Comparison of ENCODE assay signal across 30 cellular contexts in the genomic region with DNA sequence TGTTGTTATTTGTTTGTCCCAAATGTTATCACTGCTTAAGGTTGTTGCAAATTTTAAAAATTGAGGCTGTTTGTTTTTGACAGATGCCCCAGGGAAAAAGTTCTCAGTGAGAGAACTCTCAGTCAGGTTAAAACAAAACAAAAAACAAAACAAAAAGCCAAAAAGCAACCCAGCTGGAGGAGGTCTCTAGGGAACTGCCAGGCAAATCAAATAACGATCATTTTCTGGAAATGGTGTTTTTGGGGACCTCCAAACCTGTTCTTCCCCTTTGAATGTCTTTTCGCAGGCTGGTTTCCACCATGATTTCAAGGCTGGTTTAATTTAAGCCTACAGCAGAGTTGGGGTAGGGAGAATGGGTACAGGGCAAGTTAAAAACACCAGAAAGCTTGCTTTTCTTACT. TPM values are rescaled to one million over a fixed set of nuclear protein-coding genes. Genes with fewer than 3 reads are reported as not detected.
"Had no signal": no experiment of that assay in that cellular context is flagged by ENCODE, and none has a peak within 500 bp of the region (broad histone marks: within the 10 kb centered on the region; RNA-seq: fewer than 3 reads in every experiment).

No MANE protein-coding gene starts in this region.

- H3K4me3 Mint-ChIP-seq: activated CD4-positive, alpha-beta T cell treated with anti-CD3 and anti-CD28 coated beads for 36 hours; activated CD8-positive, alpha-beta T cell treated with anti-CD3 and anti-CD28 coated beads for 36 hours; activated naive CD4-positive, alpha-beta T cell treated with anti-CD3 and anti-CD28 coated beads, Interleukin-2, amount 10 ng/mL, durations not matched to agents 7 days and 5 days; activated naive CD8-positive, alpha-beta T cell treated with anti-CD3 and anti-CD28 coated beads for 36 hours; activated T-cell treated with anti-CD3 and anti-CD28 coated beads, Interleukin-2, amount 50 U/mL, for 72 hours had no signal

- H3K4me3 ChIP-seq: SK-N-MC had no signal

- ATAC-seq: activated CD4-positive, alpha-beta T cell treated with anti-CD3 and anti-CD28 coated beads for 36 hours; activated CD8-positive, alpha-beta T cell treated with anti-CD3 and anti-CD28 coated beads for 36 hours; activated T-cell treated with anti-CD3 and anti-CD28 coated beads, Interleukin-2, amount 50 U/mL, for 72 hours; PC-3 had no signal

- H3K36me3 Mint-ChIP-seq: activated naive CD4-positive, alpha-beta T cell treated with anti-CD3 and anti-CD28 coated beads, Interleukin-2, amount 10 ng/mL, durations not matched to agents 7 days and 5 days had no signal

- DNase-seq: activated CD4-positive, alpha-beta T cell treated with anti-CD3 and anti-CD28 coated beads for 36 hours; activated CD8-positive, alpha-beta memory T cell treated with anti-CD3 and anti-CD28 coated beads, Interleukin-2, amount 50 U/mL, for 4 hours; activated CD8-positive, alpha-beta T cell treated with anti-CD3 and anti-CD28 coated beads for 36 hours; activated gamma-delta T cell treated with Interleukin-2 at 50 U/mL for 16 hours; activated naive CD4-positive, alpha-beta T cell treated with anti-CD3 and anti-CD28 coated beads, Interleukin-2, amount 10 ng/mL, durations not matched to agents 7 days and 5 days; activated naive CD8-positive, alpha-beta T cell treated with anti-CD3 and anti-CD28 coated beads for 36 hours; activated T-cell treated with anti-CD3 and anti-CD28 coated beads, Interleukin-2, amount 50 U/mL, for 72 hours; anterior cingulate cortex; caudate nucleus; NCI-H1092 treated with DMSO at 0.1 percent for 48 hours; NCI-H1417 treated with DMSO at 0.1 percent for 48 hours; NCI-H1694; NCI-H2029; NCI-H2107; NCI-H2171 treated with DMSO at 0.1 percent for 48 hours; NCI-H345; NCI-H510A; NCI-H526 treated with DMSO at 0.1 percent for 48 hours; NCI-H82; NK-92 treated with Interleukin-12 subunit alpha and Interleukin-12 subunit beta, amount 100 ng/mL, for 24 hours; PC-3; T-helper 1 cell had no signal

- H3K9me3 Mint-ChIP-seq: activated CD8-positive, alpha-beta T cell treated with anti-CD3 and anti-CD28 coated beads for 36 hours; activated naive CD4-positive, alpha-beta T cell treated with anti-CD3 and anti-CD28 coated beads, Interleukin-2, amount 10 ng/mL, durations not matched to agents 7 days and 5 days; activated T-cell treated with anti-CD3 and anti-CD28 coated beads, Interleukin-2, amount 50 U/mL, for 72 hours; activated T-helper 2 cell treated with anti-CD3 and anti-CD28 coated beads, Interferon-gamma antibody, Interleukin-2, Interleukin-4, amounts not matched to agents 10 μg/mL and 5 μg/mL and 100 μg/mL, durations not matched to agents 14 hours and 24 hours and 36 hours had no signal

- H3K27ac ChIP-seq: SK-N-MC, VCaP had no signal

- H3K27ac Mint-ChIP-seq: activated CD4-positive, alpha-beta T cell treated with anti-CD3 and anti-CD28 coated beads for 36 hours; activated CD8-positive, alpha-beta T cell treated with anti-CD3 and anti-CD28 coated beads for 36 hours; activated naive CD4-positive, alpha-beta T cell treated with anti-CD3 and anti-CD28 coated beads, Interleukin-2, amount 10 ng/mL, durations not matched to agents 7 days and 5 days; activated naive CD8-positive, alpha-beta T cell treated with anti-CD3 and anti-CD28 coated beads for 36 hours; activated T-cell treated with anti-CD3 and anti-CD28 coated beads, Interleukin-2, amount 50 U/mL, for 72 hours; activated T-helper 2 cell treated with anti-CD3 and anti-CD28 coated beads, Interferon-gamma antibody, Interleukin-2, Interleukin-4, amounts not matched to agents 10 μg/mL and 5 μg/mL and 100 μg/mL, durations not matched to agents 14 hours and 24 hours and 36 hours had no signal

RNA-seq across cellular contexts. Expression of a gene that starts 27.2 kb away (rescaled TPM):
- total RNA-seq: activated CD4-positive, alpha-beta T cell treated with anti-CD3 and anti-CD28 coated beads for 36 hours; activated CD8-positive, alpha-beta T cell treated with anti-CD3 and anti-CD28 coated beads for 36 hours; activated naive CD8-positive, alpha-beta T cell treated with anti-CD3 and anti-CD28 coated beads for 36 hours; activated T-cell treated with anti-CD3 and anti-CD28 coated beads, Interleukin-2, amount 50 U/mL, for 72 hours; activated T-helper 2 cell treated with anti-CD3 and anti-CD28 coated beads, Interferon-gamma antibody, Interleukin-2, Interleukin-4, amounts not matched to agents 10 μg/mL and 5 μg/mL and 100 μg/mL, durations not matched to agents 14 hours and 24 hours and 36 hours; cerebellum; LHCN-M2; MCF 10A; PC-3; T-helper 2 cell treated with Interferon-gamma antibody and Interleukin-4, amounts not matched to agents 100 ng/mL and 5 ng/mL, for 36 hours had no signal
- polyA plus RNA-seq: adipose tissue had no signal
